Comparison of ENCODE assay signal across 19 cellular contexts in genomic region chr7:66142996-66143395, GRCh38. TPM values are rescaled to one million over a fixed set of nuclear protein-coding genes. Genes with fewer than 3 reads are reported as not detected.
DNase-seq lines count a peak whose midpoint lies in the region; TF ChIP-seq lines count a peak whose summit lies in the region.
"Had no signal": no experiment of that assay in that cellular context is flagged by ENCODE, and none has a peak within 500 bp of the region (broad histone marks: within the 10 kb centered on the region; RNA-seq: fewer than 3 reads in every experiment).

No MANE protein-coding gene starts in this region.

- no peak overlapping the region for H3K23ac ChIP-seq in mesenchymal stem cell (ENCODE audit: low read length in 2 of 2)

- H3K27me3 ChIP-seq in Caco-2 (replicated peaks; ENCODE audit: control insufficient read depth, insufficient read depth, low read length): no peaks in the 10 kb centered on the region
- H3K27me3 ChIP-seq in mesenchymal stem cell (ENCODE audit: control insufficient read depth in 1 of 2, insufficient read depth in 1 of 2, low read length in 2 of 2): no peaks in the 10 kb centered on the region
- H3K27me3 ChIP-seq: ascending aorta, thyroid gland had no signal

- H3K4me2 ChIP-seq in mesenchymal stem cell (ENCODE audit: low read length, poor library complexity, severe bottlenecking): no peak overlapping the region

- peak overlapping the region; percentile 7 for H3K4me3 Mint-ChIP-seq in Caco-2 (ENCODE audit: unreplicated experiment)
- H3K4me3 Mint-ChIP-seq: IgD-negative memory B cell had no signal

- H4K8ac ChIP-seq in mesenchymal stem cell (ENCODE audit: low read length): peak overlapping the region; percentile 57

- no peak for TF ChIP-seq POLR2A in erythroblast (IDR thresholded peaks at IDR 0.05; ENCODE audit: low read length)

- H3K27ac ChIP-seq in mesenchymal stem cell (ENCODE audit: low read length, poor library complexity, severe bottlenecking): no peak overlapping the region
- H3K27ac ChIP-seq: thyroid gland had no signal

- no peak overlapping the region for H2AFZ ChIP-seq in mesenchymal stem cell (ENCODE audit: low read depth, low read length)

- CTCF ChIA-PET in Caco-2 (lab: Charles Lee): no interaction called here

- H3K36me3 ChIP-seq in Caco-2 (ENCODE audit: control insufficient read depth, insufficient read depth, low read length) (peaks cover 4% of the 10 kb centered on the region), mesenchymal stem cell (ENCODE audit: control insufficient read depth in 1 of 2, insufficient read depth in 2 of 2, low read depth in 1 of 2, low read length in 2 of 2) (peaks cover 43 to 45% of the 10 kb centered on the region in 2 experiments)

- H2BK120ac ChIP-seq in mesenchymal stem cell (ENCODE audit: low read depth, low read length): no peak overlapping the region

- H3K79me1 ChIP-seq in mesenchymal stem cell (replicated peaks; ENCODE audit: low read length, poor library complexity, severe bottlenecking): peaks cover 33% of the 10 kb centered on the region

- H4K91ac ChIP-seq in mesenchymal stem cell (ENCODE audit: low read length): no peak overlapping the region

- H3K9me3 ChIP-seq in Caco-2 (no peaks in the 10 kb centered on the region), mesenchymal stem cell (ENCODE audit: control insufficient read depth, low read length) (no peaks in the 10 kb centered on the region)
- H3K9me3 ChIP-seq: ascending aorta, thyroid gland had no signal

- DNase-seq in Caco-2: no peak
- peak; percentile 15 for DNase-seq in NCI-H2171 (lab: John Stamatoyannopoulos, UW)
- peak; percentile 92 for DNase-seq in epithelial cell of esophagus (ENCODE audit: low read depth)
- DNase-seq in mesenchymal stem cell: no peak
- no peak for DNase-seq in SW 1271 (lab: John Stamatoyannopoulos, UW)
- no peak for DNase-seq in UCSD-AML1 (lab: John Stamatoyannopoulos, UW; ENCODE audit: unreplicated experiment)
- DNase-seq in erythroblast (lab: John Stamatoyannopoulos, UW): no peak
- no peak for DNase-seq in D341Med (ENCODE audit: low spot score)
- DNase-seq: activated CD4-positive, alpha-beta T cell treated with anti-CD3 and anti-CD28 coated beads for 1 hour; activated gamma-delta T cell; COR-L47; dermis blood vessel endothelial cell; hippocampal formation; NCI-H187 treated with DMSO at 0.1 percent for 48 hours; NCI-H446 treated with DMSO at 0.1 percent for 48 hours; SHP77; thyroid gland had no signal

- peak overlapping the region in 1 of 2 experiments; percentile 80 for H3K18ac ChIP-seq in mesenchymal stem cell (ENCODE audit: low read depth in 1 of 2, low read length in 2 of 2)

- no TSS peak for BruUV-seq in Caco-2 (replicated peaks; lab: Mats Ljungman, UMichigan)

- peak overlapping the region; percentile 11 to 85 for H2BK12ac ChIP-seq in mesenchymal stem cell (ENCODE audit: low read length in 2 of 2)

- peak overlapping the region in 1 of 2 experiments; percentile 44 for H3K14ac ChIP-seq in mesenchymal stem cell (ENCODE audit: low read length in 2 of 2)

- H3K4me1 Mint-ChIP-seq in Caco-2 (ENCODE audit: low read depth, unreplicated experiment): peaks cover 35% of the 10 kb centered on the region

- no peak for TF ChIP-seq CTCF in Caco-2 (IDR thresholded peaks at IDR 0.05; ENCODE audit: insufficient read depth in 1 of 2, low read depth in 1 of 2, low read length in 1 of 2, severe bottlenecking in 1 of 2, unreplicated experiment in 1 of 2)
- peak; percentile 39 for TF ChIP-seq CTCF in epithelial cell of esophagus (IDR thresholded peaks at IDR 0.05; ENCODE audit: insufficient read depth, low read depth, low read length, missing control alignments)

- peak overlapping the region in 1 of 2 experiments; percentile 54 for H3K4ac ChIP-seq in mesenchymal stem cell (ENCODE audit: low read depth in 1 of 2, low read length in 2 of 2)

- POLR2A ChIA-PET in Caco-2 (lab: Charles Lee): no interaction called here

- WGBS in mesenchymal stem cell: 97% methylated on average over 5 of the region's 5 CpGs

- intact Hi-C loops in Caco-2 (cut with micrococcal nuclease; ENCODE audit: unreplicated experiment): loop anchor here (10.0 kb wide), 2 partner anchors 108 to 172 kb away; no protein-coding TSS in a partner anchor

- H3K27me3 Mint-ChIP-seq in Caco-2 (ENCODE audit: insufficient read depth, unreplicated experiment): no peaks in the 10 kb centered on the region
- H3K27me3 Mint-ChIP-seq: IgD-negative memory B cell had no signal

- H3K4me1 ChIP-seq in Caco-2: peaks cover 18% of the 10 kb centered on the region
- peaks cover 10% of the 10 kb centered on the region for H3K4me1 ChIP-seq in mesenchymal stem cell (ENCODE audit: control insufficient read depth, insufficient read depth, low read depth, low read length)
- H3K4me1 ChIP-seq: ascending aorta had no signal

- H3K36me3 Mint-ChIP-seq in Caco-2 (ENCODE audit: insufficient read depth, unreplicated experiment): peaks cover 87% of the 10 kb centered on the region

- H3K9me3 Mint-ChIP-seq in Caco-2 (ENCODE audit: unreplicated experiment): no peaks in the 10 kb centered on the region
- H3K9me3 Mint-ChIP-seq: IgD-negative memory B cell had no signal

- peak overlapping the region; percentile 39 for H3K27ac Mint-ChIP-seq in Caco-2 (ENCODE audit: unreplicated experiment)
- H3K27ac Mint-ChIP-seq: IgD-negative memory B cell had no signal

- no peak overlapping the region for H3K9ac ChIP-seq in mesenchymal stem cell (ENCODE audit: low read length)

- H3K4me3 ChIP-seq in Caco-2 (ENCODE audit: low read depth, low read length) (no peak overlapping the region), epithelial cell of esophagus (ENCODE audit: low read length) (no peak overlapping the region), mesenchymal stem cell (ENCODE audit: insufficient read depth in 1 of 2, low read depth in 1 of 2, low read length in 2 of 2) (no peak overlapping the region)
- H3K4me3 ChIP-seq: ascending aorta, thyroid gland had no signal

- H2BK15ac ChIP-seq in mesenchymal stem cell (ENCODE audit: low read depth, poor library complexity, severe bottlenecking): peak overlapping the region; percentile 12

- no peak overlapping the region for H2BK5ac ChIP-seq in mesenchymal stem cell (ENCODE audit: low read depth, low read length, poor library complexity, severe bottlenecking)

- no peak overlapping the region for H2AK5ac ChIP-seq in mesenchymal stem cell (ENCODE audit: low read length, severe bottlenecking)

RNA-seq across cellular contexts. Expression of gene CRCP, which starts 28.3 kb away (rescaled TPM):
- 48.2 and 48.7 TPM in 2 replicates for total RNA-seq in Caco-2 (2022)
- 17.4 TPM for polyA plus RNA-seq in mesenchymal stem cell (2013, experiment 1 of 2)
- polyA plus RNA-seq in mesenchymal stem cell (2013, experiment 2 of 2): 17.1 TPM

Comparison
In these comparisons a context has a peak if more than half of its experiments do, and no peak if none do; other contexts are left out.
1. DNase-seq: peak in NCI-H2171 (single experiment) and epithelial cell of esophagus (single experiment); none in Caco-2 (0 of 2), mesenchymal stem cell (single experiment), SW 1271 (0 of 2), UCSD-AML1 (single experiment), erythroblast (0 of 2) and D341Med (single experiment).